ENCODE assay signal across 26 cellular contexts in the genomic region with DNA sequence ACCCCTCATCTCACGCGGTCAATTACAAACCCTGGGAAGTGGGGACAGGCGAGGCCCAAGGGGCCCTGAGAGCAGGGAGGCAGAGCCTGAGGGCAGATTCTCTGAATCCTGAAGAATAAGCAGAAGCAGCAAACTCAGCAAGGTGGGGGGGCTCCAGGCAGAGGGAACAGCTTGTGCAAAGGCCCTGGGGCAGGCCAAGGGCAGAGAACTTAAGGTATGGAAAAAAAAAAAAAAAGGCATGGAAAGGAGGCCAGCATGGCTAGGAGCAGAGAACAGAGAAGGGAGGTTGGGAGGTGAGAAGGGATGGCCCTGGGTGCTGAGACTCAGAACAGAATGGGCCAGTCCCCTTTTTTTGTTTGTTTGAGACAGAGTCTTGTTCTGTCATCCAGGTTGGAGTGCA.
"Had no signal": no experiment of that assay in that cellular context is flagged by ENCODE, and none has a peak within 500 bp of the region (broad histone marks: within the 10 kb centered on the region; RNA-seq: fewer than 3 reads in every experiment).

No MANE protein-coding gene starts in this region.

- H3K4me3 ChIP-seq: heart right ventricle, hepatocyte, left ventricle myocardium inferior, lung, mucosa of descending colon, prostate gland, skin epidermis, suprapubic skin, thoracic aorta, tibial artery, upper lobe of right lung had no signal

- H3K4me3 Mint-ChIP-seq: naive thymus-derived CD4-positive, alpha-beta T cell; natural killer cell treated with Interleukin-12 subunit alpha and Interleukin-12 subunit beta and Interleukin-15 and Interleukin-18, amount 100 ng/mL, for 72 hours; stimulated activated naive CD8-positive, alpha-beta T cell treated with anti-CD3 and anti-CD28 coated beads, Interleukin-15, Interleukin-2, amounts not matched to agents 100 ng/mL and 50 ng/mL, for 24 hours had no signal

- H3K27me3 ChIP-seq: suprapubic skin, tibial artery, upper lobe of right lung had no signal

- H3K27me3 Mint-ChIP-seq: stimulated activated naive CD8-positive, alpha-beta T cell treated with anti-CD3 and anti-CD28 coated beads, Interleukin-15, Interleukin-2, amounts not matched to agents 100 ng/mL and 50 ng/mL, for 24 hours had no signal

- H3K9me3 Mint-ChIP-seq: naive thymus-derived CD4-positive, alpha-beta T cell; natural killer cell treated with Interleukin-12 subunit alpha and Interleukin-12 subunit beta and Interleukin-15 and Interleukin-18, amount 100 ng/mL, for 72 hours; stimulated activated naive CD8-positive, alpha-beta T cell treated with anti-CD3 and anti-CD28 coated beads, Interleukin-15, Interleukin-2, amounts not matched to agents 100 ng/mL and 50 ng/mL, for 24 hours had no signal

- H2AFZ ChIP-seq: hepatocyte had no signal

- H3K36me3 ChIP-seq: heart right ventricle, left ventricle myocardium inferior, neutrophil, prostate gland, suprapubic skin, thoracic aorta, tibial artery, upper lobe of right lung had no signal

- ATAC-seq: heart right ventricle; mucosa of descending colon; natural killer cell treated with Interleukin-12 subunit alpha and Interleukin-12 subunit beta and Interleukin-15 and Interleukin-18, amount 100 ng/mL, for 72 hours; right cardiac atrium; sciatic nerve; upper lobe of right lung had no signal

- H3K27ac Mint-ChIP-seq: natural killer cell treated with Interleukin-12 subunit alpha and Interleukin-12 subunit beta and Interleukin-15 and Interleukin-18, amount 100 ng/mL, for 72 hours; stimulated activated naive CD8-positive, alpha-beta T cell treated with anti-CD3 and anti-CD28 coated beads, Interleukin-15, Interleukin-2, amounts not matched to agents 100 ng/mL and 50 ng/mL, for 24 hours had no signal

- H3K9me3 ChIP-seq: heart right ventricle, left ventricle myocardium inferior, mucosa of descending colon, neutrophil, prostate gland, suprapubic skin, thoracic aorta, tibial artery, upper lobe of right lung had no signal

- H3K4me1 ChIP-seq: prostate gland, upper lobe of right lung had no signal

- H3K36me3 Mint-ChIP-seq: natural killer cell treated with Interleukin-12 subunit alpha and Interleukin-12 subunit beta and Interleukin-15 and Interleukin-18, amount 100 ng/mL, for 72 hours had no signal

- DNase-seq: heart right ventricle; islet precursor cell; left ventricle myocardium inferior; midbrain; mucosa of descending colon; naive thymus-derived CD4-positive, alpha-beta T cell; occipital lobe; retina; right cardiac atrium; stimulated activated CD4-positive, alpha-beta T cell treated with anti-CD3 and anti-CD28 coated beads, Interleukin-12 subunit alpha, Interleukin-12 subunit beta, amount 100 ng/mL, for 4 hours; stimulated activated CD4-positive, alpha-beta T cell treated with anti-CD3 and anti-CD28 coated beads, Interleukin-15, amount 100 ng/mL, for 24 hours; stimulated activated CD4-positive, alpha-beta T cell treated with anti-CD3 and anti-CD28 coated beads, Interleukin-2, amount 100 ng/mL, for 24 hours; stimulated activated CD4-positive, alpha-beta T cell treated with anti-CD3 and anti-CD28 coated beads, Interleukin-4, amount 100 ng/mL, for 1 hour; stimulated activated naive CD4-positive, alpha-beta T cell; tibial artery; upper lobe of right lung had no signal

- H3K79me2 ChIP-seq: hepatocyte had no signal

- H3K27ac ChIP-seq: hepatocyte, left ventricle myocardium inferior, neutrophil, prostate gland, skin epidermis, suprapubic skin, upper lobe of right lung had no signal

- H3K4me2 ChIP-seq: hepatocyte had no signal
